In genomic region chr5:17096975-17097695, GRCh38 we compare ENCODE assay signal across 16 cellular contexts.
A peak's percentile ranks its signal among the peaks of the same experiment; 100 is the strongest.
DNase-seq lines count a peak whose midpoint lies in the region; ATAC-seq lines count a peak whose summit lies in the region.
"Had no signal": no experiment of that assay in that cellular context is flagged by ENCODE, and none has a peak within 500 bp of the region (broad histone marks: within the 10 kb centered on the region; RNA-seq: fewer than 3 reads in every experiment).

No MANE protein-coding gene starts in this region.

- no peak overlapping the region for H3K27ac Mint-ChIP-seq in CD8-positive, alpha-beta memory T cell
- H3K27ac Mint-ChIP-seq: T-helper 17 cell had no signal

- no peaks in the 10 kb centered on the region for H3K27me3 Mint-ChIP-seq in CD8-positive, alpha-beta memory T cell
- H3K27me3 Mint-ChIP-seq: T-helper 17 cell had no signal

- H3K27ac ChIP-seq in CD8-positive, alpha-beta memory T cell (ENCODE audit: low read depth, low read length): no peak overlapping the region
- H3K27ac ChIP-seq: tibial nerve had no signal

- H3K4me3 ChIP-seq in CD8-positive, alpha-beta memory T cell (ENCODE audit: low read length): no peak overlapping the region
- H3K4me3 ChIP-seq: tibial nerve had no signal

- no peaks in the 10 kb centered on the region for H3K27me3 ChIP-seq in CD8-positive, alpha-beta memory T cell (ENCODE audit: insufficient read depth, low read length, poor library complexity, severe bottlenecking)
- H3K27me3 ChIP-seq: tibial nerve had no signal

- peak; percentile 48 to 59 for DNase-seq in NCI-H2081 (lab: John Stamatoyannopoulos, UW)
- DNase-seq in NCI-H2081 treated with DMSO at 0.1 percent for 48 hours (lab: John Stamatoyannopoulos, UW): no peak
- DNase-seq in NCI-H774 (lab: John Stamatoyannopoulos, UW): peak; percentile 39
- DNase-seq in glomerular visceral epithelial cell (ENCODE audit: extremely low spot score): peak; percentile 76
- peak; percentile 90 for DNase-seq in retina
- no peak for DNase-seq in SHP77 treated with DMSO at 0.1 percent for 48 hours (lab: John Stamatoyannopoulos, UW)
- no peak for DNase-seq in CD8-positive, alpha-beta memory T cell
- DNase-seq: 8988T; activated CD4-positive, alpha-beta T cell treated with anti-CD3 and anti-CD28 coated beads, Interleukin-2, amount 50 U/mL, for 48 hours; activated effector memory CD4-positive, alpha-beta T cell treated with anti-CD3 and anti-CD28 coated beads, Interleukin-2, amount 50 U/mL, for 16 hours; hypothalamus; NCI-H1930; stimulated activated CD8-positive, alpha-beta memory T cell treated with anti-CD3 and anti-CD28 coated beads, Interleukin-4, amount 100 ng/mL, for 48 hours; T-helper 17 cell had no signal

- no peak overlapping the region for H3K4me3 Mint-ChIP-seq in CD8-positive, alpha-beta memory T cell
- H3K4me3 Mint-ChIP-seq: T-helper 17 cell had no signal

- H3K9me3 Mint-ChIP-seq in CD8-positive, alpha-beta memory T cell: peaks cover 0 to 8% (median 4%) of the 10 kb centered on the region in 5 donors

- POLR2A ChIA-PET in CD8-positive, alpha-beta memory T cell (lab: Charles Lee): no interaction called here

- no peaks in the 10 kb centered on the region for H3K4me1 ChIP-seq in CD8-positive, alpha-beta memory T cell (ENCODE audit: insufficient read depth, low read length)
- H3K4me1 ChIP-seq: tibial nerve had no signal

- H3K4me1 Mint-ChIP-seq in CD8-positive, alpha-beta memory T cell: no peaks in the 10 kb centered on the region
- H3K4me1 Mint-ChIP-seq: T-helper 17 cell had no signal

- no peak for ATAC-seq in GM19324 (IDR thresholded peaks at IDR 0.05; ENCODE audit: low FRiP score, unreplicated experiment)
- ATAC-seq: T-helper 17 cell had no signal

- H3K36me3 ChIP-seq in CD8-positive, alpha-beta memory T cell (ENCODE audit: insufficient read depth, low read length): no peaks in the 10 kb centered on the region
- H3K36me3 ChIP-seq: tibial nerve had no signal

- CTCF ChIA-PET in CD8-positive, alpha-beta memory T cell (lab: Charles Lee): no interaction called here

- H3K9me3 ChIP-seq in CD8-positive, alpha-beta memory T cell (ENCODE audit: low read length): no peaks in the 10 kb centered on the region
- H3K9me3 ChIP-seq: tibial nerve had no signal

- no peaks in the 10 kb centered on the region for H3K36me3 Mint-ChIP-seq in CD8-positive, alpha-beta memory T cell

Comparison
In these comparisons a context has a peak if more than half of its experiments do, and no peak if none do; other contexts are left out.
1. DNase-seq: peak in NCI-H2081 (2 of 2), NCI-H774 (single experiment), glomerular visceral epithelial cell (single experiment) and retina (single experiment); none in NCI-H2081 treated with DMSO at 0.1 percent for 48 hours (single experiment), SHP77 treated with DMSO at 0.1 percent for 48 hours (single experiment) and CD8-positive, alpha-beta memory T cell (0 of 5).